Comparison of ENCODE assay signal across 9 cellular contexts in the genomic region with DNA sequence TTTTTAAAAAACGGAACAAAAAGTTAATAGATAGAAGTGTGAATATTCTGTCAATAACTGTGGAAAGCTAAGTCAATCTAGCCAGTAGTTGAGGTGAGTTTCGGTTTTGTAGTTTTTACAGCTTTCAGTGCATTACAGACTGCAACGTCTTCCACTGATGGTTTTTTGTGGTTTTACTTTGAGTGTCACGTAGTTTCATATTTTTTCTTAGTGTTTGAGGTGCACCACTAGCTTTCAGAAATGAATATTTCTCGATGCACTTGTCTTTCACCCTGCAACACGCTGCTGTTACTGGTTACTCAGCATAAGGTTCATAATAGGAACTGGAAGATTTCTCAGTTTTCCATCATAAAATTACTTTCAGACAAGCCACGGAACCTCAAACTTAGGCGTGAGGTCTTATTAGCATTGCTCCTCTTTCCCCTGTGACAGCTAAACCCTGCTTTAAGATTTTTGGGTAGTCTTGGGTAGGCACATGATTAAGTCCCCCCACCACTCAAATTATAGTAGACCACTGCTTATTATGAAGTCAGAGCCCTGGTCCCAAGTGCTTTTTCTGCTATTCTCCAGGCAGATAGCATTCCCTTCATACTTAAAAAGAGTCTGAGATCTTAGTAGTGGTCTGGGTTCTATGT.
DNase-seq lines count a peak whose midpoint lies in the region; ATAC-seq, FAIRE-seq and TF ChIP-seq lines count a peak whose summit lies in the region.
"Had no signal": no experiment of that assay in that cellular context is flagged by ENCODE, and none has a peak within 500 bp of the region (broad histone marks: within the 10 kb centered on the region; RNA-seq: fewer than 3 reads in every experiment).

No MANE protein-coding gene starts in this region.

- intact Hi-C loops in HepG2 (cut with micrococcal nuclease; ENCODE audit: unreplicated experiment) = no loop called here

- TF ChIP-seq RAD21 in HepG2 (CRISPR knock-in tag; IDR thresholded peaks at IDR 0.05) = no peak

- TF ChIP-seq EP300 in HepG2 (IDR thresholded peaks at IDR 0.05; ENCODE audit: low read depth in 2 of 2, low read length in 2 of 2) (no peak), HepG2 (CRISPR knock-in tag; IDR thresholded peaks at IDR 0.05; ENCODE audit: borderline replicate concordance) (no peak)

- H3K27me3 ChIP-seq in WERI-Rb-1 (ENCODE audit: insufficient read depth, low read depth, severe bottlenecking) = no peaks in the 10 kb centered on the region
- H3K27me3 ChIP-seq in HepG2 (ENCODE audit: control insufficient read depth in 1 of 2, insufficient read depth in 2 of 2, low read length in 2 of 2) = no peaks in the 10 kb centered on the region; a peak in 1 of 5 replicates

- peaks cover 2% of the 10 kb centered on the region for H3K9me3 Mint-ChIP-seq in activated CD4-positive, alpha-beta memory T cell treated with anti-CD3 and anti-CD28 coated beads, Interleukin-2, amount 10 ng/mL, durations not matched to agents 7 days and 5 days

- peaks cover 19% of the 10 kb centered on the region for H3K27me3 Mint-ChIP-seq in activated CD4-positive, alpha-beta memory T cell treated with anti-CD3 and anti-CD28 coated beads, Interleukin-2, amount 10 ng/mL, durations not matched to agents 7 days and 5 days

- peak overlapping the region; percentile 65 for H3K27ac Mint-ChIP-seq in activated CD4-positive, alpha-beta memory T cell treated with anti-CD3 and anti-CD28 coated beads, Interleukin-2, amount 10 ng/mL, durations not matched to agents 7 days and 5 days

- H3K9ac ChIP-seq in HepG2 (ENCODE audit: insufficient read depth, low read depth, low read length) = no peak overlapping the region

- no peaks in the 10 kb centered on the region for H3K4me1 ChIP-seq in HepG2 (ENCODE audit: insufficient read depth, low read length)
- H3K4me1 ChIP-seq: left ventricle myocardium inferior had no signal

- no peak overlapping the region for H3K27ac ChIP-seq in WERI-Rb-1
- no peak overlapping the region for H3K27ac ChIP-seq in HepG2 (ENCODE audit: extremely low read length, insufficient read depth, low read length)
- H3K27ac ChIP-seq: left ventricle myocardium inferior had no signal

- no peaks in the 10 kb centered on the region for H3K79me2 ChIP-seq in HepG2 (ENCODE audit: insufficient read depth, low read length)

- peaks cover 31% of the 10 kb centered on the region for H3K4me1 Mint-ChIP-seq in activated CD4-positive, alpha-beta memory T cell treated with anti-CD3 and anti-CD28 coated beads, Interleukin-2, amount 10 ng/mL, durations not matched to agents 7 days and 5 days

- CTCF ChIA-PET in activated CD4-positive, alpha-beta memory T cell treated with anti-CD3 and anti-CD28 coated beads, Interleukin-2, amount 10 ng/mL, durations not matched to agents 7 days and 5 days (lab: Charles Lee) = no interaction called here
- CTCF ChIA-PET in HepG2 (lab: Yijun Ruan, JAX; ENCODE audit: low intra/inter-chr PET ratio, low total read pairs) = no interaction called here

- ATAC-seq in GM18498 (IDR thresholded peaks at IDR 0.05; ENCODE audit: unreplicated experiment) = peak; percentile 96
- ATAC-seq in GM19455 (IDR thresholded peaks at IDR 0.05; ENCODE audit: unreplicated experiment) = peak; percentile 98
- peak; percentile 97 for ATAC-seq in HG03095 (IDR thresholded peaks at IDR 0.05; ENCODE audit: unreplicated experiment)
- ATAC-seq in HepG2 = no peak

- H3K4me3 ChIP-seq in WERI-Rb-1 (ENCODE audit: low read depth, low read length) (no peak overlapping the region), HepG2 (replicated peaks in 1 of 3; ENCODE audit: insufficient read depth in 1 of 3, low read depth in 2 of 3, low read length in 3 of 3) (no peak overlapping the region)
- H3K4me3 ChIP-seq: left ventricle myocardium inferior had no signal

- H3K36me3 Mint-ChIP-seq in activated CD4-positive, alpha-beta memory T cell treated with anti-CD3 and anti-CD28 coated beads, Interleukin-2, amount 10 ng/mL, durations not matched to agents 7 days and 5 days (ENCODE audit: low read depth) = no peaks in the 10 kb centered on the region

- TF ChIP-seq CTCF in WERI-Rb-1 (IDR thresholded peaks at IDR 0.05; ENCODE audit: low read depth, low read length) (no peak), HepG2 (CRISPR knock-in tag; IDR thresholded peaks at IDR 0.05) (no peak)

- H2AFZ ChIP-seq in HepG2 (ENCODE audit: low read length) = no peak overlapping the region

- BruUV-seq in HepG2 (replicated peaks; lab: Mats Ljungman, UMichigan) = no TSS peak

- POLR2A ChIA-PET in activated CD4-positive, alpha-beta memory T cell treated with anti-CD3 and anti-CD28 coated beads, Interleukin-2, amount 10 ng/mL, durations not matched to agents 7 days and 5 days (lab: Charles Lee) = no interaction called here
- POLR2A ChIA-PET in HepG2 (lab: Yijun Ruan, JAX) = no interaction called here

- H3K4me2 ChIP-seq in HepG2 (ENCODE audit: low read depth, low read length) = no peak overlapping the region

- no peak for FAIRE-seq in HepG2 (lab: Jason Lieb, UNC)

- H3K4me3 Mint-ChIP-seq in activated CD4-positive, alpha-beta memory T cell treated with anti-CD3 and anti-CD28 coated beads, Interleukin-2, amount 10 ng/mL, durations not matched to agents 7 days and 5 days = peak overlapping the region; percentile 8

- in situ Hi-C loops in HepG2 (cut with HindIII; ENCODE audit: extremely low pct_ligation_motif_present, low pct_unique_long_range_greater_than_20kb) = no loop called here

- DNase-seq in activated CD4-positive, alpha-beta memory T cell treated with anti-CD3 and anti-CD28 coated beads, Interleukin-2, amount 10 ng/mL, durations not matched to agents 7 days and 5 days = peak; percentile 22
- DNase-seq in cerebellar cortex (ENCODE audit: low spot score) (no peak), iPS-NIHi11 (ENCODE audit: low spot score) (no peak), WERI-Rb-1 (no peak), HepG2 (ENCODE audit: low spot score) (no peak)
- DNase-seq: left ventricle myocardium inferior had no signal

- 1% methylated on average over 8 of the region's 8 CpGs for WGBS in HepG2 (ENCODE audit: low lambda C conversion rate)

- TF ChIP-seq POLR2A in HepG2 (IDR thresholded peaks at IDR 0.05; ENCODE audit: insufficient read depth in 1 of 2, low read depth in 2 of 2, low read length in 2 of 2) = no peak

- no peaks in the 10 kb centered on the region for H4K20me1 ChIP-seq in HepG2 (ENCODE audit: insufficient read depth, low read length)

- H3K9me3 ChIP-seq in WERI-Rb-1 (ENCODE audit: severe bottlenecking) = no peaks in the 10 kb centered on the region
- no peaks in the 10 kb centered on the region for H3K9me3 ChIP-seq in HepG2 (ENCODE audit: low read length)
- H3K9me3 ChIP-seq: left ventricle myocardium inferior had no signal

- H3K36me3 ChIP-seq in WERI-Rb-1 (no peaks in the 10 kb centered on the region), HepG2 (replicated peaks in 1 of 2; ENCODE audit: control insufficient read depth in 1 of 2, insufficient read depth in 2 of 2, low read length in 2 of 2) (no peaks in the 10 kb centered on the region)
- H3K36me3 ChIP-seq: left ventricle myocardium inferior had no signal

TF ChIP-seq in HepG2, 621 proteins besides CTCF, POLR2A, EP300 and RAD21 (continues in another document):
- TF ChIP-seq AFF4 (CRISPR knock-in tag; IDR thresholded peaks at IDR 0.05) = no peak
- TF ChIP-seq SNAI1 (CRISPR knock-in tag; IDR thresholded peaks at IDR 0.05; ENCODE audit: borderline replicate concordance) = no peak
- TF ChIP-seq ZNF563 (CRISPR knock-in tag; IDR thresholded peaks at IDR 0.05) = no peak
- no peak for TF ChIP-seq KAT8 (CRISPR knock-in tag; IDR thresholded peaks at IDR 0.05)
- no peak for TF ChIP-seq ZNF674 (CRISPR knock-in tag; IDR thresholded peaks at IDR 0.05; ENCODE audit: low read depth)
- no peak for TF ChIP-seq NFKB2 (CRISPR knock-in tag; IDR thresholded peaks at IDR 0.05; ENCODE audit: borderline replicate concordance)
- no peak for TF ChIP-seq ZNF12 (CRISPR knock-in tag; IDR thresholded peaks at IDR 0.05)
- TF ChIP-seq TEAD3 (CRISPR knock-in tag; optimal IDR thresholded peaks at IDR 0.05; ENCODE audit: borderline replicate concordance) = no peak
- no peak for TF ChIP-seq NFRKB (IDR thresholded peaks at IDR 0.05)
- TF ChIP-seq FOXJ3 (CRISPR knock-in tag; IDR thresholded peaks at IDR 0.05; ENCODE audit: borderline replicate concordance) = no peak
- TF ChIP-seq TBP (CRISPR knock-in tag; IDR thresholded peaks at IDR 0.05) = no peak
- TF ChIP-seq ATF7 (IDR thresholded peaks at IDR 0.05) = no peak
- TF ChIP-seq ATF7 (CRISPR knock-in tag; IDR thresholded peaks at IDR 0.05) = no peak
- no peak for TF ChIP-seq ZNF558 (CRISPR knock-in tag; IDR thresholded peaks at IDR 0.05; ENCODE audit: borderline replicate concordance)
